ENCODE assay signal across 21 cellular contexts in the genomic region with DNA sequence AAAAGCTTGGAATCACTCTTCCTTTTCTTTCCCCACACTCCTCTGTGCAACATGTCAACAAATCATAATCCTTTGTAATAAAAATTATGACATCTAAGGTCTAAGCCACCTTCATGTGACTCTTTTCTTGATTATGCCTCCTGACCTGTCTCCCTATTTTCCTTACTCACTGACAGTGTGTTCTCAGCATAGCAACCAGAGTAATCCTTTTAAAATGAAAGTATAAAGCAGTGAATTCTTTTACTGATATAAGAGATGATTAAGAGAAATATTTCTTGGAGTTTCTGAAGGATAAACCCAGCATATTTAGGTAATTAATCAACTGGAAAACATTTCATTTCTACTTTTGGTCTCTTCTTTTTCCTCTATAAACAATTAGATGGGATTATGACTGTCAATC. TPM values are rescaled to one million over a fixed set of nuclear protein-coding genes. Genes with fewer than 3 reads are reported as not detected.
A peak's percentile ranks its signal among the peaks of the same experiment; 100 is the strongest.
DNase-seq lines count a peak whose midpoint lies in the region; ATAC-seq and TF ChIP-seq lines count a peak whose summit lies in the region.
"Had no signal": no experiment of that assay in that cellular context is flagged by ENCODE, and none has a peak within 500 bp of the region (broad histone marks: within the 10 kb centered on the region; RNA-seq: fewer than 3 reads in every experiment).

No MANE protein-coding gene starts in this region.

- H3K4me3 Mint-ChIP-seq in activated T-cell treated with anti-CD3 and anti-CD28 coated beads, Interleukin-2, amount 50 U/mL, for 72 hours: no peak overlapping the region
- H3K4me3 Mint-ChIP-seq in activated T-cell treated with anti-CD3 and anti-CD28 coated beads, Interleukin-2, amount 50 U/mL, for 4 hours: no peak overlapping the region
- H3K4me3 Mint-ChIP-seq: CD8-positive, alpha-beta T cell had no signal

- H3K4me3 ChIP-seq in brain microvascular endothelial cell (ENCODE audit: low read depth, low read length) (no peak overlapping the region), aorta (ENCODE audit: low read length in 2 of 2) (no peak overlapping the region), dorsolateral prefrontal cortex (no peak overlapping the region), mammary epithelial cell (replicated peaks in 1 of 3; ENCODE audit: insufficient read depth in 1 of 3, low read depth in 2 of 3, low read length in 3 of 3) (no peak overlapping the region)
- H3K4me3 ChIP-seq: gastroesophageal sphincter, left lung, SJCRH30, skin epidermis had no signal

- intact Hi-C loops in aorta (cut with DNase I): no loop called here
- intact Hi-C loops in dorsolateral prefrontal cortex (cut with DNase I): no loop called here
- intact Hi-C loops in mammary epithelial cell (cut with micrococcal nuclease): no loop called here

- H3K27ac Mint-ChIP-seq in activated T-cell treated with anti-CD3 and anti-CD28 coated beads, Interleukin-2, amount 50 U/mL, for 72 hours: peak overlapping the region; percentile 11
- H3K27ac Mint-ChIP-seq: activated T-helper 2 cell treated with anti-CD3 and anti-CD28 coated beads, Interferon-gamma antibody, Interleukin-2, Interleukin-4, amounts not matched to agents 10 μg/mL and 5 μg/mL and 100 μg/mL, durations not matched to agents 14 hours and 24 hours and 36 hours had no signal

- BruUV-seq in mammary epithelial cell (replicated peaks; lab: Mats Ljungman, UMichigan): no TSS peak

- H3K27ac ChIP-seq in brain microvascular endothelial cell: peak overlapping the region; percentile 64
- H3K27ac ChIP-seq in aorta (ENCODE audit: low read depth in 1 of 2, low read length in 2 of 2): no peak overlapping the region
- H3K27ac ChIP-seq in dorsolateral prefrontal cortex: no peak overlapping the region
- H3K27ac ChIP-seq in mammary epithelial cell (ENCODE audit: insufficient read depth, low read depth, low read length): no peak overlapping the region
- H3K27ac ChIP-seq: 22Rv1, gastroesophageal sphincter, left lung, SJCRH30, skin epidermis had no signal

- dilution Hi-C loops in mammary epithelial cell (cut with HindIII; ENCODE audit: low sequenced_read_pairs): no loop called here

- no peak overlapping the region for H3K9ac ChIP-seq in mammary epithelial cell (ENCODE audit: insufficient read depth, low read length)

- H3K27me3 Mint-ChIP-seq in activated T-cell treated with anti-CD3 and anti-CD28 coated beads, Interleukin-2, amount 50 U/mL, for 72 hours (ENCODE audit: low read depth): no peaks in the 10 kb centered on the region
- no peaks in the 10 kb centered on the region for H3K27me3 Mint-ChIP-seq in activated T-cell treated with anti-CD3 and anti-CD28 coated beads, Interleukin-2, amount 50 U/mL, for 4 hours (ENCODE audit: low read depth)

- H3K27me3 ChIP-seq in brain microvascular endothelial cell (replicated peaks): no peaks in the 10 kb centered on the region
- H3K27me3 ChIP-seq in aorta (ENCODE audit: control insufficient read depth in 1 of 2, insufficient read depth in 2 of 2, low read length in 1 of 2): no peaks in the 10 kb centered on the region
- H3K27me3 ChIP-seq in dorsolateral prefrontal cortex: no peaks in the 10 kb centered on the region
- H3K27me3 ChIP-seq in mammary epithelial cell (ENCODE audit: insufficient read depth, low read length): no peaks in the 10 kb centered on the region
- H3K27me3 ChIP-seq: gastroesophageal sphincter, left lung, SJCRH30 had no signal

- H3K4me2 ChIP-seq in mammary epithelial cell (ENCODE audit: insufficient read depth, low read depth, low read length): no peak overlapping the region

- no peak for ATAC-seq in activated T-cell treated with anti-CD3 and anti-CD28 coated beads, Interleukin-2, amount 50 U/mL, for 72 hours (replicated peaks in 1 of 2)
- no peak for ATAC-seq in activated T-cell treated with anti-CD3 and anti-CD28 coated beads, Interleukin-2, amount 50 U/mL, for 4 hours
- ATAC-seq in aorta (ENCODE audit: low FRiP score): no peak
- ATAC-seq: activated CD4-positive, CD25-positive, alpha-beta regulatory T cell treated with anti-CD3 and anti-CD28 coated beads, Interleukin-2, amount 50 U/mL, for 24 hours; CD8-positive, alpha-beta T cell; gastroesophageal sphincter; left lung had no signal

- no peaks in the 10 kb centered on the region for H3K9me3 ChIP-seq in aorta (ENCODE audit: control insufficient read depth, low read length)
- H3K9me3 ChIP-seq in mammary epithelial cell (replicated peaks; ENCODE audit: insufficient read depth, low read length): no peaks in the 10 kb centered on the region
- H3K9me3 ChIP-seq: gastroesophageal sphincter, left lung, SJCRH30 had no signal

- H3K79me2 ChIP-seq in mammary epithelial cell (ENCODE audit: insufficient read depth, low read length): no peaks in the 10 kb centered on the region

- H2AFZ ChIP-seq in mammary epithelial cell (ENCODE audit: low read depth, low read length): no peak overlapping the region

- no peak for DNase-seq in activated T-cell treated with anti-CD3 and anti-CD28 coated beads, Interleukin-2, amount 50 U/mL, for 72 hours
- DNase-seq in activated T-cell treated with anti-CD3 and anti-CD28 coated beads, Interleukin-2, amount 50 U/mL, for 4 hours: no peak
- DNase-seq in brain microvascular endothelial cell (no peak), iris pigment epithelial cell (ENCODE audit: low read depth) (peak; percentile 57), aorta (no peak), dorsolateral prefrontal cortex (no peak), NCI-H187 treated with DMSO at 0.1 percent for 48 hours (lab: John Stamatoyannopoulos, UW) (no peak), mammary epithelial cell (no peak)
- DNase-seq: activated CD8-positive, alpha-beta memory T cell treated with anti-CD3 and anti-CD28 coated beads for 24 hours; CD8-positive, alpha-beta T cell; DND-41; GOT3; left lung; NCI-H69; SJCRH30; stimulated activated CD8-positive, alpha-beta memory T cell treated with anti-CD3 and anti-CD28 coated beads, Interleukin-4, amount 100 ng/mL, for 48 hours had no signal

- peaks cover 1 to 8% of the 10 kb centered on the region in 2 donors for H3K36me3 Mint-ChIP-seq in activated T-cell treated with anti-CD3 and anti-CD28 coated beads, Interleukin-2, amount 50 U/mL, for 72 hours (ENCODE audit: insufficient read depth in 2 of 2)
- peaks cover 24% of the 10 kb centered on the region for H3K36me3 Mint-ChIP-seq in activated T-cell treated with anti-CD3 and anti-CD28 coated beads, Interleukin-2, amount 50 U/mL, for 4 hours (ENCODE audit: insufficient read depth)

- H3K4me1 Mint-ChIP-seq in activated T-cell treated with anti-CD3 and anti-CD28 coated beads, Interleukin-2, amount 50 U/mL, for 72 hours (ENCODE audit: low read depth): peaks cover 5% of the 10 kb centered on the region
- peaks cover 1% of the 10 kb centered on the region for H3K4me1 Mint-ChIP-seq in activated T-cell treated with anti-CD3 and anti-CD28 coated beads, Interleukin-2, amount 50 U/mL, for 4 hours (ENCODE audit: low read depth)

- no peak for TF ChIP-seq CTCF in brain microvascular endothelial cell (IDR thresholded peaks at IDR 0.05; ENCODE audit: low read depth, low read length, missing control alignments)
- TF ChIP-seq CTCF in dorsolateral prefrontal cortex (IDR thresholded peaks at IDR 0.05 in 54 of 56, conservative IDR thresholded peaks at IDR 0.05 in 2 of 56; ENCODE audit: low read depth in 1 of 56, partially characterized antibody in 56 of 56): no peak
- TF ChIP-seq CTCF in mammary epithelial cell (conservative IDR thresholded peaks at IDR 0.05 in 1 of 2, IDR thresholded peaks at IDR 0.05 in 1 of 2; ENCODE audit: extremely low read depth in 1 of 2, insufficient read depth in 1 of 2, low read depth in 1 of 2, low read length in 2 of 2): no peak

- no peaks in the 10 kb centered on the region for H3K4me1 ChIP-seq in aorta (ENCODE audit: control insufficient read depth in 1 of 2, insufficient read depth in 2 of 2, low read length in 2 of 2)
- no peaks in the 10 kb centered on the region for H3K4me1 ChIP-seq in mammary epithelial cell (ENCODE audit: insufficient read depth, low read length)
- H3K4me1 ChIP-seq: left lung, SJCRH30 had no signal

- no peaks in the 10 kb centered on the region for H3K9me3 Mint-ChIP-seq in activated T-cell treated with anti-CD3 and anti-CD28 coated beads, Interleukin-2, amount 50 U/mL, for 72 hours
- no peaks in the 10 kb centered on the region for H3K9me3 Mint-ChIP-seq in activated T-cell treated with anti-CD3 and anti-CD28 coated beads, Interleukin-2, amount 50 U/mL, for 4 hours
- H3K9me3 Mint-ChIP-seq: activated T-helper 2 cell treated with anti-CD3 and anti-CD28 coated beads, Interferon-gamma antibody, Interleukin-2, Interleukin-4, amounts not matched to agents 10 μg/mL and 5 μg/mL and 100 μg/mL, durations not matched to agents 14 hours and 24 hours and 36 hours; CD8-positive, alpha-beta T cell had no signal

- in situ Hi-C loops in brain microvascular endothelial cell (cut with HindIII; ENCODE audit: low pct_ligation_motif_present, low sequenced_read_pairs): no loop called here
- in situ Hi-C loops in mammary epithelial cell (cut with MboI; ENCODE audit: low sequenced_read_pairs in 2 of 2): no loop called here

- H3K36me3 ChIP-seq in brain microvascular endothelial cell (replicated peaks) (peaks cover 27% of the 10 kb centered on the region), aorta (ENCODE audit: control insufficient read depth in 1 of 2, insufficient read depth in 2 of 2, low read length in 1 of 2) (peaks cover 0 to 4% of the 10 kb centered on the region in 2 donors), mammary epithelial cell (ENCODE audit: insufficient read depth, low read length) (peaks cover 23% of the 10 kb centered on the region)

- CTCF ChIA-PET in mammary epithelial cell (lab: Charles Lee; ENCODE audit: low non-redundant PET): no interaction called here

- H4K20me1 ChIP-seq in mammary epithelial cell (ENCODE audit: insufficient read depth, low read length): no peaks in the 10 kb centered on the region

RNA-seq across cellular contexts. Expression of a gene that starts 44.7 kb away (rescaled TPM):
- total RNA-seq in activated T-cell treated with anti-CD3 and anti-CD28 coated beads, Interleukin-2, amount 50 U/mL, for 72 hours: 10 to 100 TPM; 42.0 to 51.7 TPM
- 10 to 100 TPM; 28.1 to 31.6 (median 30.1) TPM for total RNA-seq in activated T-cell treated with anti-CD3 and anti-CD28 coated beads, Interleukin-2, amount 50 U/mL, for 4 hours
- total RNA-seq in aorta: 10 to 100 TPM; 77.2 to 86.6 TPM
- 10 to 100 TPM; 50.6 to 51.7 TPM for polyA plus RNA-seq in aorta
- 10 to 100 TPM; 29.0 to 63.1 (median 46.5) TPM for total RNA-seq in dorsolateral prefrontal cortex
- 10 to 100 TPM; 72.9 to 80.9 TPM for total RNA-seq in mammary epithelial cell
- 36.7 TPM for polyA plus RNA-seq in mammary epithelial cell
- 40.5 TPM for polyA minus RNA-seq in mammary epithelial cell
